Comparison of ENCODE assay signal across 23 cellular contexts in genomic region chr3:3693593-3693992, GRCh38.
"Had no signal": no experiment of that assay in that cellular context is flagged by ENCODE, and none has a peak within 500 bp of the region (broad histone marks: within the 10 kb centered on the region; RNA-seq: fewer than 3 reads in every experiment).

No MANE protein-coding gene starts in this region.

- H3K27ac ChIP-seq: colonic mucosa, coronary artery, dorsolateral prefrontal cortex, epithelial cell of prostate, esophagus squamous epithelium, foreskin keratinocyte, gastrocnemius medialis, gastroesophageal sphincter, heart left ventricle had no signal

- H3K4me1 ChIP-seq: colonic mucosa, esophagus squamous epithelium, foreskin keratinocyte, gastrocnemius medialis, gastroesophageal sphincter, heart left ventricle had no signal

- H3K9me3 Mint-ChIP-seq: dendritic cell treated with granulocyte-macrophage colony-stimulating factor and Interleukin-4, amounts not matched to agents 40 ng/mL and 50 ng/mL, for 4 days had no signal

- H3K27ac Mint-ChIP-seq: dendritic cell treated with granulocyte-macrophage colony-stimulating factor and Interleukin-4, amounts not matched to agents 40 ng/mL and 50 ng/mL, for 4 days; effector memory CD8-positive, alpha-beta T cell; endodermal cell had no signal

- H3K4me3 Mint-ChIP-seq: dendritic cell treated with granulocyte-macrophage colony-stimulating factor and Interleukin-4, amounts not matched to agents 40 ng/mL and 50 ng/mL, for 4 days; effector memory CD8-positive, alpha-beta T cell; endodermal cell had no signal

- H3K27me3 Mint-ChIP-seq: dendritic cell treated with granulocyte-macrophage colony-stimulating factor and Interleukin-4, amounts not matched to agents 40 ng/mL and 50 ng/mL, for 4 days; effector memory CD8-positive, alpha-beta T cell had no signal

- ATAC-seq: effector memory CD8-positive, alpha-beta T cell; esophagus mucosa; foreskin keratinocyte; gastrocnemius medialis; gastroesophageal sphincter; heart left ventricle had no signal

- H3K27me3 ChIP-seq: colonic mucosa, dorsolateral prefrontal cortex, esophagus squamous epithelium, foreskin keratinocyte, gastrocnemius medialis, gastroesophageal sphincter, heart left ventricle had no signal

- DNase-seq: colonic mucosa; cortex of kidney; dermis blood vessel endothelial cell; dorsolateral prefrontal cortex; effector CD4-positive, alpha-beta T cell; effector CD8-positive, alpha-beta T cell; effector memory CD4-positive, alpha-beta T cell; effector memory CD8-positive, alpha-beta T cell; endodermal cell; erythroblast; esophagus squamous epithelium; foreskin fibroblast; foreskin keratinocyte; foreskin melanocyte; gastrocnemius medialis; glutamatergic neuron; head of caudate nucleus; heart left ventricle had no signal

- H3K4me1 Mint-ChIP-seq: endodermal cell had no signal

- H3K4me3 ChIP-seq: colonic mucosa, coronary artery, dorsolateral prefrontal cortex, esophagus squamous epithelium, gastrocnemius medialis, gastroesophageal sphincter, heart left ventricle had no signal

- H3K36me3 ChIP-seq: colonic mucosa, esophagus squamous epithelium, gastrocnemius medialis, gastroesophageal sphincter, heart left ventricle had no signal

- H3K9me3 ChIP-seq: colonic mucosa, esophagus squamous epithelium, gastrocnemius medialis, gastroesophageal sphincter, heart left ventricle had no signal
